Comparison of ENCODE assay signal across 19 cellular contexts in the genomic region with DNA sequence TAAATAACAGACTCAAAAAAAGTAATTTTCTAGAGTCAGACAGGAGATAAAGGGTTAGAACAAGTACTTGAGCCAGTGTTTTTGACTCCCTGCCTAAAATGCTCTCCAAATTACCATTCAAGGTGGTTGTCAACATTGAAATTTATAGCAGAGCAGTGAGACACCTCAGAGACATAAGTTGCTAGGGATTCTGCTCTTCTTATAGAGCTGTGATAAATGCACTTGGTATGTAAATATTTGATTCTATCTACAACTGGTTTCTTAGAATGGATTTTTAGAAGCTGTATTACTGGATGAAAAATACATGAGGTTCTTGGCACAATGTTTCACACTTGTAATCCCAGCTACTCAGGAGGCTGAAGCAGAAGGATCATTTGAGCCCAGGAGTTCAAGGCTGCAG.
"Had no signal": no experiment of that assay in that cellular context is flagged by ENCODE, and none has a peak within 500 bp of the region (broad histone marks: within the 10 kb centered on the region; RNA-seq: fewer than 3 reads in every experiment).

No MANE protein-coding gene starts in this region.

- H3K4me3 Mint-ChIP-seq: activated naive CD8-positive, alpha-beta T cell treated with anti-CD3 and anti-CD28 coated beads, Interleukin-2, amount 50 U/mL, for 24 hours; endodermal cell; memory B cell; natural killer cell had no signal

- H3K27ac ChIP-seq: cardiac muscle cell, dorsolateral prefrontal cortex, right atrium auricular region, skin epidermis, transverse colon had no signal

- H3K9me3 ChIP-seq: right atrium auricular region, transverse colon had no signal

- H3K27ac Mint-ChIP-seq: activated naive CD8-positive, alpha-beta T cell treated with anti-CD3 and anti-CD28 coated beads, Interleukin-2, amount 50 U/mL, for 24 hours; endodermal cell; memory B cell; natural killer cell had no signal

- ATAC-seq: activated CD4-positive, CD25-positive, alpha-beta regulatory T cell treated with anti-CD3 and anti-CD28 coated beads, Interleukin-2, amount 50 U/mL, for 24 hours; activated naive CD8-positive, alpha-beta T cell treated with anti-CD3 and anti-CD28 coated beads, Interleukin-2, amount 50 U/mL, for 24 hours; left ventricle myocardium superior; natural killer cell had no signal

- H3K36me3 ChIP-seq: cardiac muscle cell, right atrium auricular region, transverse colon had no signal

- H3K9me3 Mint-ChIP-seq: activated naive CD8-positive, alpha-beta T cell treated with anti-CD3 and anti-CD28 coated beads, Interleukin-2, amount 50 U/mL, for 24 hours; memory B cell; natural killer cell had no signal

- H3K4me1 ChIP-seq: right atrium auricular region, transverse colon had no signal

- H3K36me3 Mint-ChIP-seq: memory B cell, natural killer cell had no signal

- H3K27me3 ChIP-seq: cardiac muscle cell, dorsolateral prefrontal cortex, right atrium auricular region, transverse colon had no signal

- DNase-seq: activated naive CD4-positive, alpha-beta T cell; activated naive CD8-positive, alpha-beta T cell treated with anti-CD3 and anti-CD28 coated beads, Interleukin-2, amount 50 U/mL, for 24 hours; dorsolateral prefrontal cortex; endodermal cell; erythroblast; glutamatergic neuron; hypothalamus; kidney glomerular epithelial cell; left ventricle myocardium superior; natural killer cell; stimulated activated CD4-positive, alpha-beta T cell treated with anti-CD3 and anti-CD28 coated beads, Interleukin-4, amount 100 ng/mL, for 24 hours; stimulated activated naive CD4-positive, alpha-beta T cell treated with Interleukin-2 at 50 U/mL for 16 hours; substantia nigra; transverse colon had no signal

- H3K4me1 Mint-ChIP-seq: activated naive CD8-positive, alpha-beta T cell treated with anti-CD3 and anti-CD28 coated beads, Interleukin-2, amount 50 U/mL, for 24 hours; endodermal cell; memory B cell; natural killer cell had no signal

- H3K4me3 ChIP-seq: cardiac muscle cell, dorsolateral prefrontal cortex, right atrium auricular region, skin epidermis, transverse colon had no signal
